In genomic region chr6:141117869-141118268, GRCh38 we compare ENCODE assay signal across 19 cellular contexts.
"Had no signal": no experiment of that assay in that cellular context is flagged by ENCODE, and none has a peak within 500 bp of the region (broad histone marks: within the 10 kb centered on the region; RNA-seq: fewer than 3 reads in every experiment).

No MANE protein-coding gene starts in this region.

- H3K27me3 Mint-ChIP-seq: activated CD4-positive, alpha-beta T cell treated with anti-CD3 and anti-CD28 coated beads, Interleukin-2, amount 10 ng/mL, durations not matched to agents 24 days and 14 days; naive B cell had no signal

- H3K9me3 ChIP-seq: esophagus squamous epithelium, gastrocnemius medialis, heart left ventricle, lower lobe of right lung, transverse colon had no signal

- H3K9me3 Mint-ChIP-seq: activated CD4-positive, alpha-beta T cell treated with anti-CD3 and anti-CD28 coated beads, Interleukin-2, amount 10 ng/mL, durations not matched to agents 24 days and 14 days; activated naive CD8-positive, alpha-beta T cell treated with anti-CD3 and anti-CD28 coated beads for 36 hours; naive B cell; T-helper 2 cell treated with Interferon-gamma antibody and Interleukin-4, amounts not matched to agents 5 μg/mL and 100 μg/mL, for 36 hours had no signal

- H3K4me3 Mint-ChIP-seq: activated CD4-positive, alpha-beta T cell treated with anti-CD3 and anti-CD28 coated beads, Interleukin-2, amount 10 ng/mL, durations not matched to agents 24 days and 14 days; activated naive CD8-positive, alpha-beta T cell treated with anti-CD3 and anti-CD28 coated beads for 36 hours; naive B cell; T-helper 2 cell treated with Interferon-gamma antibody and Interleukin-4, amounts not matched to agents 5 μg/mL and 100 μg/mL, for 36 hours had no signal

- H3K36me3 ChIP-seq: esophagus squamous epithelium, gastrocnemius medialis, heart left ventricle, lower lobe of right lung, transverse colon had no signal

- ATAC-seq: gastrocnemius medialis, heart left ventricle, left cardiac atrium, lower lobe of right lung had no signal

- DNase-seq: activated CD4-positive, alpha-beta T cell treated with anti-CD3 and anti-CD28 coated beads, Interleukin-2, amount 10 ng/mL, durations not matched to agents 24 days and 14 days; activated CD4-positive, CD25-positive, alpha-beta regulatory T cell; activated CD8-positive, alpha-beta memory T cell treated with anti-CD3 and anti-CD28 coated beads for 24 hours; activated naive CD8-positive, alpha-beta T cell treated with anti-CD3 and anti-CD28 coated beads for 36 hours; anterior cingulate cortex; effector CD8-positive, alpha-beta T cell; esophagus squamous epithelium; gastrocnemius medialis; heart left ventricle; left cardiac atrium; lower lobe of right lung; naive B cell; posterior cingulate gyrus; retina; small intestine; stimulated activated CD4-positive, alpha-beta T cell treated with anti-CD3 and anti-CD28 coated beads, Interleukin-4, amount 100 ng/mL, for 24 hours; stimulated activated naive CD4-positive, alpha-beta T cell; transverse colon had no signal

- H3K27ac Mint-ChIP-seq: activated CD4-positive, alpha-beta T cell treated with anti-CD3 and anti-CD28 coated beads, Interleukin-2, amount 10 ng/mL, durations not matched to agents 24 days and 14 days; activated naive CD8-positive, alpha-beta T cell treated with anti-CD3 and anti-CD28 coated beads for 36 hours; naive B cell; T-helper 2 cell treated with Interferon-gamma antibody and Interleukin-4, amounts not matched to agents 5 μg/mL and 100 μg/mL, for 36 hours had no signal

- H3K27ac ChIP-seq: esophagus squamous epithelium, gastrocnemius medialis, heart left ventricle, lower lobe of right lung, transverse colon had no signal

- H3K4me1 ChIP-seq: esophagus squamous epithelium, gastrocnemius medialis, lower lobe of right lung, transverse colon had no signal

- H3K4me1 Mint-ChIP-seq: activated CD4-positive, alpha-beta T cell treated with anti-CD3 and anti-CD28 coated beads, Interleukin-2, amount 10 ng/mL, durations not matched to agents 24 days and 14 days; activated naive CD8-positive, alpha-beta T cell treated with anti-CD3 and anti-CD28 coated beads for 36 hours; naive B cell had no signal

- H3K27me3 ChIP-seq: esophagus squamous epithelium, gastrocnemius medialis, heart left ventricle, transverse colon had no signal

- H3K4me3 ChIP-seq: esophagus squamous epithelium, gastrocnemius medialis, heart left ventricle, lower lobe of right lung, transverse colon had no signal

- H3K36me3 Mint-ChIP-seq: activated naive CD8-positive, alpha-beta T cell treated with anti-CD3 and anti-CD28 coated beads for 36 hours; naive B cell had no signal
